In genomic region chr6:118785601-118786000, GRCh38 we compare ENCODE assay signal across 32 cellular contexts.
"Had no signal": no experiment of that assay in that cellular context is flagged by ENCODE, and none has a peak within 500 bp of the region (broad histone marks: within the 10 kb centered on the region; RNA-seq: fewer than 3 reads in every experiment).

No MANE protein-coding gene starts in this region.

- H3K27ac Mint-ChIP-seq: activated CD4-positive, alpha-beta memory T cell treated with anti-CD3 and anti-CD28 coated beads, Interleukin-2, amount 10 ng/mL, durations not matched to agents 7 days and 5 days; activated CD4-positive, alpha-beta T cell treated with anti-CD3 and anti-CD28 coated beads, Interleukin-2, amount 10 ng/mL, durations not matched to agents 7 days and 5 days; activated naive CD4-positive, alpha-beta T cell treated with anti-CD3 and anti-CD28 coated beads, Interleukin-2, amount 50 U/mL, for 24 hours; activated naive CD8-positive, alpha-beta T cell treated with anti-CD3 and anti-CD28 coated beads, Interleukin-2, amount 50 U/mL, for 24 hours; activated T-cell treated with anti-CD3 and anti-CD28 coated beads, Interleukin-2, amount 50 U/mL, for 24 hours; activated T-helper 2 cell treated with anti-CD3 and anti-CD28 coated beads, Interferon-gamma antibody, Interleukin-2, Interleukin-4, amounts not matched to agents 10 μg/mL and 5 μg/mL and 100 μg/mL, durations not matched to agents 14 hours and 24 hours and 36 hours; stimulated activated memory B cell treated with anti-CD40 and anti-IgM and Interleukin-4, amounts not matched to agents 10 μg/mL and 1 μg/mL and 100 μg/mL, for 72 hours; stimulated activated naive CD8-positive, alpha-beta T cell treated with anti-CD3 and anti-CD28 coated beads, Interleukin-15, amount 100 ng/mL, for 72 hours; T-helper 1 cell treated with Interleukin-12 subunit alpha and Interleukin-12 subunit beta and Interleukin-4 antibody, amounts not matched to agents 30 μg/mL and 1 μg/mL, for 36 hours; WTC11 had no signal

- H3K36me3 ChIP-seq: gastroesophageal sphincter, ovary, prostate gland, sigmoid colon, transverse colon had no signal

- H3K9me3 Mint-ChIP-seq: activated CD4-positive, alpha-beta memory T cell treated with anti-CD3 and anti-CD28 coated beads, Interleukin-2, amount 10 ng/mL, durations not matched to agents 7 days and 5 days; activated CD4-positive, alpha-beta T cell treated with anti-CD3 and anti-CD28 coated beads, Interleukin-2, amount 10 ng/mL, durations not matched to agents 7 days and 5 days; activated naive CD4-positive, alpha-beta T cell treated with anti-CD3 and anti-CD28 coated beads, Interleukin-2, amount 50 U/mL, for 24 hours; activated naive CD8-positive, alpha-beta T cell treated with anti-CD3 and anti-CD28 coated beads, Interleukin-2, amount 50 U/mL, for 24 hours; activated T-cell treated with anti-CD3 and anti-CD28 coated beads, Interleukin-2, amount 50 U/mL, for 24 hours; activated T-helper 2 cell treated with anti-CD3 and anti-CD28 coated beads, Interferon-gamma antibody, Interleukin-2, Interleukin-4, amounts not matched to agents 10 μg/mL and 5 μg/mL and 100 μg/mL, durations not matched to agents 14 hours and 24 hours and 36 hours; effector memory CD8-positive, alpha-beta T cell; naive thymus-derived CD4-positive, alpha-beta T cell; stimulated activated memory B cell treated with anti-CD40 and anti-IgM and Interleukin-4, amounts not matched to agents 10 μg/mL and 1 μg/mL and 100 μg/mL, for 72 hours; stimulated activated naive CD8-positive, alpha-beta T cell treated with anti-CD3 and anti-CD28 coated beads, Interleukin-15, amount 100 ng/mL, for 72 hours; T-helper 1 cell treated with Interleukin-12 subunit alpha and Interleukin-12 subunit beta and Interleukin-4 antibody, amounts not matched to agents 30 μg/mL and 1 μg/mL, for 36 hours; WTC11 had no signal

- ATAC-seq: activated naive CD8-positive, alpha-beta T cell treated with anti-CD3 and anti-CD28 coated beads, Interleukin-2, amount 50 U/mL, for 24 hours; effector memory CD8-positive, alpha-beta T cell; gastroesophageal sphincter; naive thymus-derived CD4-positive, alpha-beta T cell; stimulated activated memory B cell treated with anti-CD40 and anti-IgM and Interleukin-4, amounts not matched to agents 10 μg/mL and 1 μg/mL and 100 μg/mL, for 72 hours; stimulated activated naive CD8-positive, alpha-beta T cell treated with anti-CD3 and anti-CD28 coated beads, Interleukin-15, amount 100 ng/mL, for 72 hours; WTC11 had no signal

- H3K9me3 ChIP-seq: gastroesophageal sphincter, ovary, prostate gland, sigmoid colon, transverse colon had no signal

- H3K36me3 Mint-ChIP-seq: activated naive CD4-positive, alpha-beta T cell treated with anti-CD3 and anti-CD28 coated beads, Interleukin-2, amount 50 U/mL, for 24 hours; stimulated activated memory B cell treated with anti-CD40 and anti-IgM and Interleukin-4, amounts not matched to agents 10 μg/mL and 1 μg/mL and 100 μg/mL, for 72 hours; WTC11 had no signal

- H3K4me1 ChIP-seq: prostate gland had no signal

- H3K4me3 Mint-ChIP-seq: activated CD4-positive, alpha-beta memory T cell treated with anti-CD3 and anti-CD28 coated beads, Interleukin-2, amount 10 ng/mL, durations not matched to agents 7 days and 5 days; activated CD4-positive, alpha-beta T cell treated with anti-CD3 and anti-CD28 coated beads, Interleukin-2, amount 10 ng/mL, durations not matched to agents 7 days and 5 days; activated naive CD4-positive, alpha-beta T cell treated with anti-CD3 and anti-CD28 coated beads, Interleukin-2, amount 50 U/mL, for 24 hours; activated naive CD8-positive, alpha-beta T cell treated with anti-CD3 and anti-CD28 coated beads, Interleukin-2, amount 50 U/mL, for 24 hours; activated T-cell treated with anti-CD3 and anti-CD28 coated beads, Interleukin-2, amount 50 U/mL, for 24 hours; effector memory CD8-positive, alpha-beta T cell; naive thymus-derived CD4-positive, alpha-beta T cell; stimulated activated memory B cell treated with anti-CD40 and anti-IgM and Interleukin-4, amounts not matched to agents 10 μg/mL and 1 μg/mL and 100 μg/mL, for 72 hours; stimulated activated naive CD8-positive, alpha-beta T cell treated with anti-CD3 and anti-CD28 coated beads, Interleukin-15, amount 100 ng/mL, for 72 hours; T-helper 1 cell treated with Interleukin-12 subunit alpha and Interleukin-12 subunit beta and Interleukin-4 antibody, amounts not matched to agents 30 μg/mL and 1 μg/mL, for 36 hours; WTC11 had no signal

- H3K27ac ChIP-seq: coronary artery, ovary, prostate gland had no signal

- H3K27me3 Mint-ChIP-seq: activated CD4-positive, alpha-beta memory T cell treated with anti-CD3 and anti-CD28 coated beads, Interleukin-2, amount 10 ng/mL, durations not matched to agents 7 days and 5 days; activated CD4-positive, alpha-beta T cell treated with anti-CD3 and anti-CD28 coated beads, Interleukin-2, amount 10 ng/mL, durations not matched to agents 7 days and 5 days; activated naive CD4-positive, alpha-beta T cell treated with anti-CD3 and anti-CD28 coated beads, Interleukin-2, amount 50 U/mL, for 24 hours; activated naive CD8-positive, alpha-beta T cell treated with anti-CD3 and anti-CD28 coated beads, Interleukin-2, amount 50 U/mL, for 24 hours; activated T-cell treated with anti-CD3 and anti-CD28 coated beads, Interleukin-2, amount 50 U/mL, for 24 hours; effector memory CD8-positive, alpha-beta T cell; stimulated activated memory B cell treated with anti-CD40 and anti-IgM and Interleukin-4, amounts not matched to agents 10 μg/mL and 1 μg/mL and 100 μg/mL, for 72 hours; stimulated activated naive CD8-positive, alpha-beta T cell treated with anti-CD3 and anti-CD28 coated beads, Interleukin-15, amount 100 ng/mL, for 72 hours had no signal

- H3K4me3 ChIP-seq: coronary artery, gastroesophageal sphincter, hepatocyte, ovary, prostate gland, sigmoid colon, smooth muscle cell, transverse colon had no signal

- DNase-seq: activated CD4-positive, alpha-beta memory T cell treated with anti-CD3 and anti-CD28 coated beads, Interleukin-2, amount 10 ng/mL, durations not matched to agents 7 days and 5 days; activated CD4-positive, alpha-beta T cell treated with anti-CD3 and anti-CD28 coated beads for 1 hour; activated CD4-positive, alpha-beta T cell treated with anti-CD3 and anti-CD28 coated beads, Interleukin-2, amount 10 ng/mL, durations not matched to agents 7 days and 5 days; activated CD8-positive, alpha-beta memory T cell treated with anti-CD3 and anti-CD28 coated beads, Interleukin-2, amount 50 U/mL, for 48 hours; activated naive CD8-positive, alpha-beta T cell treated with anti-CD3 and anti-CD28 coated beads, Interleukin-2, amount 50 U/mL, for 24 hours; activated T-cell treated with anti-CD3 and anti-CD28 coated beads, Interleukin-2, amount 50 U/mL, for 24 hours; cerebellar nuclear complex; dorsolateral prefrontal cortex; effector memory CD8-positive, alpha-beta T cell; left cardiac atrium; left ventricle myocardium superior; midbrain; naive thymus-derived CD4-positive, alpha-beta T cell; ovary; retina; sigmoid colon; stimulated activated CD4-positive, alpha-beta T cell treated with anti-CD3 and anti-CD28 coated beads, Interleukin-1b, Interleukin-23, amount 100 ng/mL, for 48 hours; stimulated activated CD4-positive, alpha-beta T cell treated with anti-CD3 and anti-CD28 coated beads, Interleukin-4, amount 100 ng/mL, for 4 hours; stimulated activated CD8-positive, alpha-beta memory T cell treated with anti-CD3 and anti-CD28 coated beads, Interleukin-4, amount 100 ng/mL, for 48 hours; stimulated activated naive CD8-positive, alpha-beta T cell treated with anti-CD3 and anti-CD28 coated beads, Interleukin-15, amount 100 ng/mL, for 72 hours; T1000; transverse colon had no signal

- H3K27me3 ChIP-seq: dorsolateral prefrontal cortex, gastroesophageal sphincter, hepatocyte, ovary, sigmoid colon, transverse colon had no signal
